In the genomic region with DNA sequence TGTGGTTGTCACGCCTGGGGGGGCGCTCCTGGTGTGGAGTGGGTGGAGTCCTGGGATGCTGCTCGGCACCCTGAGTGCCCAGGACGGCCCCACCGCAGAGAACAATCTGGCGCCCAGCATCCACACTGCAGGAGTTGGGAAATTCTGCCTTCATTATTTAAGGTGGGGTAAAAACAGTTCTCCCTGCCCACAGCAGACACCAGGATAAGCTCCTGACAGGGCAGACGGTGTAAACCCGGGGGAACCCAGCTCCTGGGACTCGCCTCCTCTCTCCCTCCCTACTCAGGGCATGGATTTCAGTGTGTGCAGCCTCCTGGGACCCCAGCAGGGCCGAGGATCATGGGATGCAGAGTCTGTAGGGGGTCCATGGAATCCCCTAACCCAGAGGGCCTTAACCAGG, we compare ENCODE assay signal across 2 cellular contexts.
TF ChIP-seq lines count a peak whose summit lies in the region.

No MANE protein-coding gene starts in this region.

TF ChIP-seq in A549, 52 proteins besides CTCF, POLR2A, EP300 and RAD21:
- no peak for TF ChIP-seq CHD2 (IDR thresholded peaks at IDR 0.05; ENCODE audit: low read length, partially characterized antibody)
- TF ChIP-seq FOSB (CRISPR knock-in tag; IDR thresholded peaks at IDR 0.05): no peak
- TF ChIP-seq, protein P1, sequence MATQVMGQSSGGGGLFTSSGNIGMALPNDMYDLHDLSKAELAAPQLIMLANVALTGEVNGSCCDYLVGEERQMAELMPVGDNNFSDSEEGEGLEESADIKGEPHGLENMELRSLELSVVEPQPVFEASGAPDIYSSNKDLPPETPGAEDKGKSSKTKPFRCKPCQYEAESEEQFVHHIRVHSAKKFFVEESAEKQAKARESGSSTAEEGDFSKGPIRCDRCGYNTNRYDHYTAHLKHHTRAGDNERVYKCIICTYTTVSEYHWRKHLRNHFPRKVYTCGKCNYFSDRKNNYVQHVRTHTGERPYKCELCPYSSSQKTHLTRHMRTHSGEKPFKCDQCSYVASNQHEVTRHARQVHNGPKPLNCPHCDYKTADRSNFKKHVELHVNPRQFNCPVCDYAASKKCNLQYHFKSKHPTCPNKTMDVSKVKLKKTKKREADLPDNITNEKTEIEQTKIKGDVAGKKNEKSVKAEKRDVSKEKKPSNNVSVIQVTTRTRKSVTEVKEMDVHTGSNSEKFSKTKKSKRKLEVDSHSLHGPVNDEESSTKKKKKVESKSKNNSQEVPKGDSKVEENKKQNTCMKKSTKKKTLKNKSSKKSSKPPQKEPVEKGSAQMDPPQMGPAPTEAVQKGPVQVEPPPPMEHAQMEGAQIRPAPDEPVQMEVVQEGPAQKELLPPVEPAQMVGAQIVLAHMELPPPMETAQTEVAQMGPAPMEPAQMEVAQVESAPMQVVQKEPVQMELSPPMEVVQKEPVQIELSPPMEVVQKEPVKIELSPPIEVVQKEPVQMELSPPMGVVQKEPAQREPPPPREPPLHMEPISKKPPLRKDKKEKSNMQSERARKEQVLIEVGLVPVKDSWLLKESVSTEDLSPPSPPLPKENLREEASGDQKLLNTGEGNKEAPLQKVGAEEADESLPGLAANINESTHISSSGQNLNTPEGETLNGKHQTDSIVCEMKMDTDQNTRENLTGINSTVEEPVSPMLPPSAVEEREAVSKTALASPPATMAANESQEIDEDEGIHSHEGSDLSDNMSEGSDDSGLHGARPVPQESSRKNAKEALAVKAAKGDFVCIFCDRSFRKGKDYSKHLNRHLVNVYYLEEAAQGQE (IDR thresholded peaks at IDR 0.05): no peak
- TF ChIP-seq CHD4 (IDR thresholded peaks at IDR 0.05; ENCODE audit: borderline replicate concordance): no peak
- TF ChIP-seq ELK1 (IDR thresholded peaks at IDR 0.05; ENCODE audit: low read depth, low read length): no peak
- no peak for TF ChIP-seq NR3C1 (IDR thresholded peaks at IDR 0.05)
- TF ChIP-seq BHLHE40 (IDR thresholded peaks at IDR 0.05; ENCODE audit: low read depth, low read length): no peak
- no peak for TF ChIP-seq TFCP2L1 (CRISPR knock-in tag; IDR thresholded peaks at IDR 0.05)
- TF ChIP-seq RCOR1 (IDR thresholded peaks at IDR 0.05; ENCODE audit: low read depth, low read length): no peak
- TF ChIP-seq ZSCAN20 (CRISPR knock-in tag; IDR thresholded peaks at IDR 0.05): no peak
- TF ChIP-seq MAX (IDR thresholded peaks at IDR 0.05): no peak
- TF ChIP-seq, protein P2, sequence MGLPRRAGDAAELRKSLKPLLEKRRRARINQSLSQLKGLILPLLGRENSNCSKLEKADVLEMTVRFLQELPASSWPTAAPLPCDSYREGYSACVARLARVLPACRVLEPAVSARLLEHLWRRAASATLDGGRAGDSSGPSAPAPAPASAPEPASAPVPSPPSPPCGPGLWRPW (IDR thresholded peaks at IDR 0.05): no peak
- TF ChIP-seq CBX8 (IDR thresholded peaks at IDR 0.05): no peak
TF ChIP-seq in A549: peak in this region for 0.

TF ChIP-seq in GM23338, 12 proteins besides CTCF, POLR2A, EP300 and RAD21:
- TF ChIP-seq POLR2AphosphoS5 (IDR thresholded peaks at IDR 0.05; ENCODE audit: low read depth): 0 out of 2 replicates have a peak, but pooled peaks have one; percentile 12
- TF ChIP-seq, protein P3, sequence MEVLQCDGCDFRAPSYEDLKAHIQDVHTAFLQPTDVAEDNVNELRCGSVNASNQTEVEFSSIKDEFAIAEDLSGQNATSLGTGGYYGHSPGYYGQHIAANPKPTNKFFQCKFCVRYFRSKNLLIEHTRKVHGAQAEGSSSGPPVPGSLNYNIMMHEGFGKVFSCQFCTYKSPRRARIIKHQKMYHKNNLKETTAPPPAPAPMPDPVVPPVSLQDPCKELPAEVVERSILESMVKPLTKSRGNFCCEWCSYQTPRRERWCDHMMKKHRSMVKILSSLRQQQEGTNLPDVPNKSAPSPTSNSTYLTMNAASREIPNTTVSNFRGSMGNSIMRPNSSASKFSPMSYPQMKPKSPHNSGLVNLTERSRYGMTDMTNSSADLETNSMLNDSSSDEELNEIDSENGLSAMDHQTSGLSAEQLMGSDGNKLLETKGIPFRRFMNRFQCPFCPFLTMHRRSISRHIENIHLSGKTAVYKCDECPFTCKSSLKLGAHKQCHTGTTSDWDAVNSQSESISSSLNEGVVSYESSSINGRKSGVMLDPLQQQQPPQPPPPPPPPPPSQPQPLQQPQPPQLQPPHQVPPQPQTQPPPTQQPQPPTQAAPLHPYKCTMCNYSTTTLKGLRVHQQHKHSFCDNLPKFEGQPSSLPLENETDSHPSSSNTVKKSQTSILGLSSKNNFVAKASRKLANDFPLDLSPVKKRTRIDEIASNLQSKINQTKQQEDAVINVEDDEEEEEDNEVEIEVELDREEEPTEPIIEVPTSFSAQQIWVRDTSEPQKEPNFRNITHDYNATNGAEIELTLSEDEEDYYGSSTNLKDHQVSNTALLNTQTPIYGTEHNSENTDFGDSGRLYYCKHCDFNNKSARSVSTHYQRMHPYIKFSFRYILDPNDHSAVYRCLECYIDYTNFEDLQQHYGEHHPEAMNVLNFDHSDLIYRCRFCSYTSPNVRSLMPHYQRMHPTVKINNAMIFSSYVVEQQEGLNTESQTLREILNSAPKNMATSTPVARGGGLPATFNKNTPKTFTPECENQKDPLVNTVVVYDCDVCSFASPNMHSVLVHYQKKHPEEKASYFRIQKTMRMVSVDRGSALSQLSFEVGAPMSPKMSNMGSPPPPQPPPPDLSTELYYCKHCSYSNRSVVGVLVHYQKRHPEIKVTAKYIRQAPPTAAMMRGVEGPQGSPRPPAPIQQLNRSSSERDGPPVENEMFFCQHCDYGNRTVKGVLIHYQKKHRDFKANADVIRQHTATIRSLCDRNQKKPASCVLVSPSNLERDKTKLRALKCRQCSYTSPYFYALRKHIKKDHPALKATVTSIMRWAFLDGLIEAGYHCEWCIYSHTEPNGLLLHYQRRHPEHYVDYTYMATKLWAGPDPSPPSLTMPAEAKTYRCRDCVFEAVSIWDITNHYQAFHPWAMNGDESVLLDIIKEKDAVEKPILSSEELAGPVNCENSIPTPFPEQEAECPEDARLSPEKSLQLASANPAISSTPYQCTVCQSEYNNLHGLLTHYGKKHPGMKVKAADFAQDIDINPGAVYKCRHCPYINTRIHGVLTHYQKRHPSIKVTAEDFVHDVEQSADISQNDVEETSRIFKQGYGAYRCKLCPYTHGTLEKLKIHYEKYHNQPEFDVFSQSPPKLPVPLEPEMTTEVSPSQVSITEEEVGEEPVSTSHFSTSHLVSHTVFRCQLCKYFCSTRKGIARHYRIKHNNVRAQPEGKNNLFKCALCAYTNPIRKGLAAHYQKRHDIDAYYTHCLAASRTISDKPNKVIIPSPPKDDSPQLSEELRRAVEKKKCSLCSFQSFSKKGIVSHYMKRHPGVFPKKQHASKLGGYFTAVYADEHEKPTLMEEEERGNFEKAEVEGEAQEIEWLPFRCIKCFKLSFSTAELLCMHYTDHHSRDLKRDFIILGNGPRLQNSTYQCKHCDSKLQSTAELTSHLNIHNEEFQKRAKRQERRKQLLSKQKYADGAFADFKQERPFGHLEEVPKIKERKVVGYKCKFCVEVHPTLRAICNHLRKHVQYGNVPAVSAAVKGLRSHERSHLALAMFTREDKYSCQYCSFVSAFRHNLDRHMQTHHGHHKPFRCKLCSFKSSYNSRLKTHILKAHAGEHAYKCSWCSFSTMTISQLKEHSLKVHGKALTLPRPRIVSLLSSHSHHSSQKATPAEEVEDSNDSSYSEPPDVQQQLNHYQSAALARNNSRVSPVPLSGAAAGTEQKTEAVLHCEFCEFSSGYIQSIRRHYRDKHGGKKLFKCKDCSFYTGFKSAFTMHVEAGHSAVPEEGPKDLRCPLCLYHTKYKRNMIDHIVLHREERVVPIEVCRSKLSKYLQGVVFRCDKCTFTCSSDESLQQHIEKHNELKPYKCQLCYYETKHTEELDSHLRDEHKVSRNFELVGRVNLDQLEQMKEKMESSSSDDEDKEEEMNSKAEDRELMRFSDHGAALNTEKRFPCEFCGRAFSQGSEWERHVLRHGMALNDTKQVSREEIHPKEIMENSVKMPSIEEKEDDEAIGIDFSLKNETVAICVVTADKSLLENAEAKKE (CRISPR knock-in tag; IDR thresholded peaks at IDR 0.05): no peak
- no peak for TF ChIP-seq STAT1 (IDR thresholded peaks at IDR 0.05; ENCODE audit: unreplicated experiment)
